ENCODE assay signal across 1 cellular context in the genomic region with DNA sequence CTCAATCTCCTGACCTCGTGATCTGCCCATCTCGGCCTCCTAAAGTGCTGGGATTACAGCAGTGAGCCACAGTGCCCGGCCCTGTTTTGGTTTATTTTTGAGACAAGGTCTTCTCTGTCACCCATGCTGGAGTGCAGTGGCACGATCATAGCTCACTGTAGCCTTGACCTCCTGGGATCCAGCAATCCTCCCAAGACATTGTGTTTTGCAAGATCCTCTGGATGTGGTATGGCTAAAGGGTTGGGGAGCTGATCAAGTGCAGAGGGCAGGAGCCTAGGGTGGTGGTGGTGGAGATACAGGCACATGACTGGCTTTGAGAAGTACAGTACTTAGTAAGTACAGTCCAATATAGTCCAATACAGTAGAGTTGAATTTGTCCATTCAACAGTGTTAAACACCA.
TF ChIP-seq lines count a peak whose summit lies in the region.

No MANE protein-coding gene starts in this region.

TF ChIP-seq in endothelial cell of umbilical vein, 7 proteins besides CTCF, POLR2A, EP300 and RAD21:
- TF ChIP-seq JUN (IDR thresholded peaks at IDR 0.05; ENCODE audit: borderline replicate concordance, insufficient read depth, insufficient read length, low read depth) (no peak), POLR2AphosphoS5 (IDR thresholded peaks at IDR 0.05; ENCODE audit: insufficient read depth, low read depth, low read length) (no peak), MYC (IDR thresholded peaks at IDR 0.05; ENCODE audit: low read depth, low read length) (no peak), FOS (IDR thresholded peaks at IDR 0.05; ENCODE audit: borderline replicate concordance, insufficient read depth, low read length) (no peak), EZH2 (IDR thresholded peaks at IDR 0.05; ENCODE audit: borderline replicate concordance, low read depth, low read length, severe bottlenecking) (no peak), GATA2 (IDR thresholded peaks at IDR 0.05; ENCODE audit: insufficient read depth, insufficient read length, low read depth, low read length) (no peak)
- TF ChIP-seq, protein P1, sequence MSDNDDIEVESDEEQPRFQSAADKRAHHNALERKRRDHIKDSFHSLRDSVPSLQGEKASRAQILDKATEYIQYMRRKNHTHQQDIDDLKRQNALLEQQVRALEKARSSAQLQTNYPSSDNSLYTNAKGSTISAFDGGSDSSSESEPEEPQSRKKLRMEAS (IDR thresholded peaks at IDR 0.05; ENCODE audit: insufficient read depth, insufficient read length): no peak
